19 cellular contexts compared by ENCODE assay signal in the genomic region with DNA sequence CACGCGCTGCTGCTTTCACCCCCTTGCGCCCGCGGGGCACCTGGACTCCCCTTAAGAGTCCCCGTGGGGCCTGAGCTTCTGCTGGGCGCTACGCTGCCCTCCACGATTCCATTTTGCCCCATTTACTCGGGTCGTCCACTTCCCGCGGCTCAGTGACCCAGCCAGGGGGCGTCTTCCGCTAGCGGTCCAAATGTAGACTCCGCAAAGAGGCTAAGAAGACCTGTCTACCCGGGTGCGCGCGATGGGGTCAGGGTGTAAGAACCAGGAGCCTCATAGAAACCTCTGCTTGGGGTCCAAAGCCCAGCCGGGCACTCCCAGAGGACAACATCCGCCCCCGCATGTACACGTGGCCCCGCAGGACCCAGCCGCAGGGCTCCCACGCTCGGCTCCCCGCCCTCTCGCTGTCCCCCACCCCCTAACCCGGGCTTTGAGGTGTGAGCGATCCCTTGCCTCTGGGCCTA. TPM values are rescaled to one million over a fixed set of nuclear protein-coding genes. Genes with fewer than 3 reads are reported as not detected.
A peak's percentile ranks its signal among the peaks of the same experiment; 100 is the strongest.
DNase-seq lines count a peak whose midpoint lies in the region; ATAC-seq, FAIRE-seq and TF ChIP-seq lines count a peak whose summit lies in the region.
"Had no signal": no experiment of that assay in that cellular context is flagged by ENCODE, and none has a peak within 500 bp of the region (broad histone marks: within the 10 kb centered on the region; RNA-seq: fewer than 3 reads in every experiment).

No MANE protein-coding gene starts in this region.

- no peak for TF ChIP-seq EP300 in K562 (IDR thresholded peaks at IDR 0.05; ENCODE audit: low read length)

- H3K27ac ChIP-seq in K562 (ENCODE audit: extremely low read depth, low read depth, low read length) (no peak overlapping the region), RWPE1 (no peak overlapping the region), trophoblast cell (ENCODE audit: low read depth, low read length) (no peak overlapping the region)
- H3K27ac ChIP-seq: left lung had no signal

- no peak overlapping the region for H3K4ac ChIP-seq in trophoblast cell (ENCODE audit: low read depth, low read length)

- no TSS peak for BruUV-seq in K562 (replicated peaks; lab: Mats Ljungman, UMichigan)

- no peak for FAIRE-seq in K562 (lab: Jason Lieb, UNC)
- FAIRE-seq: bronchial epithelial cell, GM12878 had no signal

- H4K20me1 ChIP-seq in K562 (replicated peaks; ENCODE audit: control insufficient read depth, insufficient read depth, low read length): peaks cover 7% of the 10 kb centered on the region; the same call in 1 of the 2 replicates

- H3K79me2 ChIP-seq in K562 (ENCODE audit: control insufficient read depth, insufficient read depth, low read length) (peaks cover 36% of the 10 kb centered on the region), trophoblast cell (ENCODE audit: control insufficient read depth, insufficient read depth, low read length, poor library complexity) (no peaks in the 10 kb centered on the region)

- TF ChIP-seq POLR2A in K562 (conservative IDR thresholded peaks at IDR 0.05): no peak

- TF ChIP-seq CTCF in GM12875 (IDR thresholded peaks at IDR 0.05; ENCODE audit: borderline replicate concordance, insufficient read depth, low read depth, low read length) (no peak), K562 (IDR thresholded peaks at IDR 0.05 in 2 of 3, conservative IDR thresholded peaks at IDR 0.05 in 1 of 3; ENCODE audit: insufficient read depth in 2 of 3, low read depth in 1 of 3, low read length in 3 of 3) (no peak), nephron progenitor cell (IDR thresholded peaks at IDR 0.05) (no peak), RWPE1 (conservative IDR thresholded peaks at IDR 0.05; ENCODE audit: low read depth) (no peak)

- no peak overlapping the region for H3K18ac ChIP-seq in trophoblast cell (ENCODE audit: low read length)

- in situ Hi-C loops in K562 (cut with MboI): no loop called here

- H2AK5ac ChIP-seq in trophoblast cell (ENCODE audit: low read length): no peak overlapping the region

- H3K36me3 Mint-ChIP-seq in activated CD4-positive, alpha-beta T cell treated with anti-CD3 and anti-CD28 coated beads for 36 hours (ENCODE audit: low read depth): no peaks in the 10 kb centered on the region
- no peaks in the 10 kb centered on the region for H3K36me3 Mint-ChIP-seq in nephron progenitor cell (ENCODE audit: low read depth)

- no peak overlapping the region for H2BK12ac ChIP-seq in trophoblast cell (ENCODE audit: low read length)

- no peak overlapping the region for H2BK120ac ChIP-seq in trophoblast cell (ENCODE audit: insufficient read depth, low read length, poor library complexity)

- peaks cover 55% of the 10 kb centered on the region for H3K4me1 Mint-ChIP-seq in activated CD4-positive, alpha-beta T cell treated with anti-CD3 and anti-CD28 coated beads for 36 hours
- H3K4me1 Mint-ChIP-seq in nephron progenitor cell: peaks cover 26% of the 10 kb centered on the region

- H3K9ac ChIP-seq in K562 (ENCODE audit: insufficient read depth in 1 of 2, low read depth in 2 of 2, low read length in 2 of 2) (no peak overlapping the region), trophoblast cell (ENCODE audit: low read length) (no peak overlapping the region)

- H4K91ac ChIP-seq in trophoblast cell (ENCODE audit: low read depth, low read length): no peak overlapping the region

- H3K27me3 ChIP-seq in K562 (ENCODE audit: control insufficient read depth in 2 of 2, insufficient read depth in 2 of 2, low read length in 2 of 2) (no peaks in the 10 kb centered on the region), trophoblast cell (ENCODE audit: insufficient read depth, low read length) (peaks cover 95% of the 10 kb centered on the region)

- H3K9me3 ChIP-seq in K562 (replicated peaks; ENCODE audit: control insufficient read depth, insufficient read depth, low read depth, low read length) (no peaks in the 10 kb centered on the region), trophoblast cell (ENCODE audit: insufficient read depth, low read depth, low read length) (peaks cover 6% of the 10 kb centered on the region)
- H3K9me3 ChIP-seq: HAP-1, left lung had no signal

- no peaks in the 10 kb centered on the region for H3K79me1 ChIP-seq in trophoblast cell (ENCODE audit: low read length)

- no peak overlapping the region for H4K12ac ChIP-seq in trophoblast cell (ENCODE audit: low read depth, low read length)

- DNase-seq in activated CD4-positive, alpha-beta T cell treated with anti-CD3 and anti-CD28 coated beads for 36 hours: peak; percentile 25
- no peak for DNase-seq in activated CD4-positive, alpha-beta T cell treated with anti-CD3 and anti-CD28 coated beads for 1 hour
- no peak for DNase-seq in K562 (ENCODE audit: extremely low read depth in 1 of 4, low spot score in 3 of 4)
- peak; percentile 38 for DNase-seq in nephron progenitor cell
- DNase-seq in activated gamma-delta T cell treated with Interleukin-2 at 50 U/mL for 16 hours: no peak
- no peak for DNase-seq in RWPE1 (ENCODE audit: low spot score)
- DNase-seq in trophoblast cell: no peak
- DNase-seq: NCI-H345; RPMI8226; stimulated activated naive CD4-positive, alpha-beta T cell treated with Interleukin-2 at 50 U/mL for 16 hours had no signal

- no peak overlapping the region for H3K14ac ChIP-seq in trophoblast cell (ENCODE audit: low read length)

- no peaks in the 10 kb centered on the region for H3K9me1 ChIP-seq in K562 (ENCODE audit: control insufficient read depth, insufficient read depth, low read length)

- no peak overlapping the region for H3K27ac Mint-ChIP-seq in activated CD4-positive, alpha-beta T cell treated with anti-CD3 and anti-CD28 coated beads for 36 hours
- H3K27ac Mint-ChIP-seq in nephron progenitor cell: no peak overlapping the region

- POLR2A ChIA-PET in activated CD4-positive, alpha-beta T cell treated with anti-CD3 and anti-CD28 coated beads for 36 hours (lab: Charles Lee): no interaction called here
- POLR2A ChIA-PET in K562 (lab: Yijun Ruan, JAX) (interaction anchor here (1.8 kb wide), 1 partner anchor 10 kb away, joined by 10 read pairs; a partner anchor contains a TSS), RWPE1 (lab: Yijun Ruan, JAX; ENCODE audit: low non-redundant PET) (no interaction called here)

- H3K9me3 Mint-ChIP-seq in activated CD4-positive, alpha-beta T cell treated with anti-CD3 and anti-CD28 coated beads for 36 hours (ENCODE audit: low read depth): no peaks in the 10 kb centered on the region
- H3K9me3 Mint-ChIP-seq in nephron progenitor cell: no peaks in the 10 kb centered on the region

- H3K4me2 ChIP-seq in K562 (ENCODE audit: insufficient read depth, low read length): no peak overlapping the region
- H3K4me2 ChIP-seq in trophoblast cell (ENCODE audit: low read length): no peak overlapping the region
- H3K4me2 ChIP-seq: smooth muscle cell had no signal

- no peak overlapping the region for H4K8ac ChIP-seq in trophoblast cell (ENCODE audit: low read depth, low read length)

- peak overlapping the region; percentile 40 for H3K4me3 ChIP-seq in GM12875 (ENCODE audit: low read depth, low read length)
- H3K4me3 ChIP-seq in K562: no peak overlapping the region
- H3K4me3 ChIP-seq in trophoblast cell (ENCODE audit: low read depth, low read length): no peak overlapping the region
- H3K4me3 ChIP-seq: GM12878, HAP-1, left lung, smooth muscle cell had no signal

- no CpG with 5 or more reads among the region's 33 CpGs for WGBS in K562 (ENCODE audit: insufficient coverage, low coverage, missing lambda C conversion rate)
- no CpG with 5 or more reads among the region's 33 CpGs for WGBS in trophoblast cell (ENCODE audit: extremely low coverage, insufficient coverage, insufficient read length)

- H3K4me3 Mint-ChIP-seq in activated CD4-positive, alpha-beta T cell treated with anti-CD3 and anti-CD28 coated beads for 36 hours: peak overlapping the region; percentile 9
- peak overlapping the region; percentile 32 for H3K4me3 Mint-ChIP-seq in nephron progenitor cell

- no peak for ATAC-seq in activated CD4-positive, alpha-beta T cell treated with anti-CD3 and anti-CD28 coated beads for 36 hours
- ATAC-seq in K562: no peak
- ATAC-seq: GM12878, left lung had no signal

- H3K23ac ChIP-seq in trophoblast cell (ENCODE audit: low read length): no peak overlapping the region

- TF ChIP-seq RAD21 in K562 (CRISPR knock-in tag; conservative IDR thresholded peaks at IDR 0.05 in 1 of 2, IDR thresholded peaks at IDR 0.05 in 1 of 2): no peak

- no peak overlapping the region for H2AFZ ChIP-seq in K562 (ENCODE audit: low read depth, low read length)
- no peak overlapping the region for H2AFZ ChIP-seq in trophoblast cell (ENCODE audit: insufficient read depth, low read length, poor library complexity)

- intact Hi-C loops in activated CD4-positive, alpha-beta T cell treated with anti-CD3 and anti-CD28 coated beads for 36 hours (cut with DNase I, micrococcal nuclease): loop anchor here in 1 of 2 experiments (10.0 kb wide), 1 partner anchor 1302 kb away; no protein-coding TSS in a partner anchor
- intact Hi-C loops in K562 (cut with micrococcal nuclease): no loop called here

- H2BK5ac ChIP-seq in trophoblast cell (ENCODE audit: low read depth, low read length, poor library complexity): no peak overlapping the region

- H3K36me3 ChIP-seq in K562 (ENCODE audit: control insufficient read depth, insufficient read depth, low read length) (peaks cover 38% of the 10 kb centered on the region), trophoblast cell (ENCODE audit: control insufficient read depth in 1 of 2, insufficient read depth in 2 of 2, low read length in 2 of 2) (no peaks in the 10 kb centered on the region)
- H3K36me3 ChIP-seq: left lung had no signal

- CTCF ChIA-PET in activated CD4-positive, alpha-beta T cell treated with anti-CD3 and anti-CD28 coated beads for 36 hours (lab: Charles Lee): no interaction called here
- CTCF ChIA-PET in K562 (lab: Yijun Ruan, JAX; ENCODE audit: low intra/inter-chr PET ratio) (no interaction called here), RWPE1 (lab: Yijun Ruan, JAX) (no interaction called here)

- H3K4me1 ChIP-seq in K562 (replicated peaks in 1 of 2; ENCODE audit: control insufficient read depth in 2 of 2, insufficient read depth in 2 of 2, low read length in 2 of 2): peaks cover 13 to 14% of the 10 kb centered on the region in 2 experiments
- peaks cover 0 to 11% of the 10 kb centered on the region in 2 experiments for H3K4me1 ChIP-seq in trophoblast cell (ENCODE audit: control insufficient read depth in 1 of 2, insufficient read depth in 2 of 2, low read length in 2 of 2)

- peaks cover 88% of the 10 kb centered on the region for H3K27me3 Mint-ChIP-seq in activated CD4-positive, alpha-beta T cell treated with anti-CD3 and anti-CD28 coated beads for 36 hours
- peaks cover 100% of the 10 kb centered on the region for H3K27me3 Mint-ChIP-seq in nephron progenitor cell (ENCODE audit: low read depth, poor library complexity)

RNA-seq across cellular contexts. Expression of a gene that starts 5.2 kb away (rescaled TPM):
- total RNA-seq in activated CD4-positive, alpha-beta T cell treated with anti-CD3 and anti-CD28 coated beads for 36 hours: under 1 TPM; 0.18 to 0.28 TPM
- total RNA-seq in K562 (2011; cell fraction: chromatin; rRNA removed; ENCODE audit: low replicate concordance): 0.42 TPM in 1 of 2 replicates, not detected in the other
- total RNA-seq in K562 (2011; cell fraction: nucleolus; rRNA removed): 0.33 TPM in 1 of 2 replicates, not detected in the other
- 0.38 TPM in 1 of 2 replicates, not detected in the other for total RNA-seq in K562 (2011; cell fraction: nucleoplasm; rRNA removed)
- 0.36 and 0.37 TPM in 2 replicates for total RNA-seq in K562 (2014; rRNA removed)
- 0.07 and 0.13 TPM in 2 replicates for total RNA-seq in K562 (2014; rRNA removed; fragmentation: Illumina TruSeq; extraction: Trizol)
- total RNA-seq in K562 (2015; rRNA removed; fragmentation: Illumina TruSeq; extraction: Trizol): 0.07 TPM in 1 of 2 replicates, not detected in the other
- 0.40 and 0.58 TPM in 2 replicates for total RNA-seq in K562 (2021)
- polyA plus RNA-seq in K562 (2011; rRNA removed): 0.08 TPM in 1 of 2 replicates, not detected in the other
- polyA plus RNA-seq in K562 (2011; cell fraction: cytosol; rRNA removed): 0.10 TPM in 1 of 2 replicates, not detected in the other
- 0.20 TPM in 1 of 2 replicates, not detected in the other for polyA plus RNA-seq in K562 (2011; cell fraction: nucleus; rRNA removed)
- polyA plus RNA-seq in K562 (2012): 0.26 and 0.44 TPM in 2 replicates
- 0.09 and 0.12 TPM in 2 replicates for polyA plus RNA-seq in K562 (2014; fragmentation: Illumina TruSeq; extraction: Trizol)
- polyA plus RNA-seq in K562 (2014; fragmentation: Nextera tagmentation; extraction: Ambion mirVana): not detected
- 0.05 and 0.37 TPM in 2 replicates for polyA plus RNA-seq in K562 (2014; rRNA removed)
- not detected in 2 replicates for polyA minus RNA-seq in K562 (2011; rRNA and poly(A)+ RNA removed)
- polyA minus RNA-seq in K562 (2011; cell fraction: cytosol; rRNA and poly(A)+ RNA removed): not detected in 2 replicates
- not detected in 2 replicates for polyA minus RNA-seq in K562 (2011; cell fraction: nucleus; rRNA and poly(A)+ RNA removed)
- not detected in 2 replicates for polyA plus RNA-seq in trophoblast cell (2013)
- total RNA-seq: A172, bronchial epithelial cell, HT-29, left lung, smooth muscle cell, urinary bladder had no signal
- polyA plus RNA-seq: smooth muscle cell, urinary bladder had no signal

RNA-seq across cellular contexts. Expression of a gene that starts 7.0 kb away (rescaled TPM):
- not detected for total RNA-seq in activated CD4-positive, alpha-beta T cell treated with anti-CD3 and anti-CD28 coated beads for 36 hours
- total RNA-seq in K562 (2011; cell fraction: chromatin; rRNA removed; ENCODE audit: low replicate concordance): 2.2 and 9.0 TPM in 2 replicates
- 13.3 and 15.8 TPM in 2 replicates for total RNA-seq in K562 (2011; cell fraction: nucleolus; rRNA removed)
- 5.8 and 6.7 TPM in 2 replicates for total RNA-seq in K562 (2011; cell fraction: nucleoplasm; rRNA removed)
- 26.8 and 42.7 TPM in 2 replicates for total RNA-seq in K562 (2014; rRNA removed)
- 0.41 and 0.58 TPM in 2 replicates for total RNA-seq in K562 (2014; rRNA removed; fragmentation: Illumina TruSeq; extraction: Trizol)
- total RNA-seq in K562 (2015; rRNA removed; fragmentation: Illumina TruSeq; extraction: Trizol): 7.4 and 9.6 TPM in 2 replicates
- total RNA-seq in K562 (2021): 43.2 and 43.5 TPM in 2 replicates
- 1.2 and 2.8 TPM in 2 replicates for polyA plus RNA-seq in K562 (2011; rRNA removed)
- polyA plus RNA-seq in K562 (2011; cell fraction: cytosol; rRNA removed): 4.1 and 13.3 TPM in 2 replicates
- 3.4 and 9.2 TPM in 2 replicates for polyA plus RNA-seq in K562 (2011; cell fraction: nucleus; rRNA removed)
- 7.9 and 14.4 TPM in 2 replicates for polyA plus RNA-seq in K562 (2012)
- polyA plus RNA-seq in K562 (2014; fragmentation: Illumina TruSeq; extraction: Trizol): 0.55 and 2.8 TPM in 2 replicates
- polyA plus RNA-seq in K562 (2014; fragmentation: Nextera tagmentation; extraction: Ambion mirVana): not detected
- 20.5 and 24.5 TPM in 2 replicates for polyA plus RNA-seq in K562 (2014; rRNA removed)
- polyA minus RNA-seq in K562 (2011; rRNA and poly(A)+ RNA removed): 0.33 and 0.56 TPM in 2 replicates
- 8.2 and 15.7 TPM in 2 replicates for polyA minus RNA-seq in K562 (2011; cell fraction: cytosol; rRNA and poly(A)+ RNA removed)
- 4.8 and 5.0 TPM in 2 replicates for polyA minus RNA-seq in K562 (2011; cell fraction: nucleus; rRNA and poly(A)+ RNA removed)
- polyA plus RNA-seq in trophoblast cell (2013): not detected in 2 replicates
- total RNA-seq: A172, bronchial epithelial cell, HT-29, left lung, smooth muscle cell, urinary bladder had no signal
- polyA plus RNA-seq: smooth muscle cell, urinary bladder had no signal

RNA-seq across cellular contexts. Expression of a gene that starts 11.5 kb away (rescaled TPM):
- 100 to 1,000 TPM; 230 to 242 TPM for total RNA-seq in activated CD4-positive, alpha-beta T cell treated with anti-CD3 and anti-CD28 coated beads for 36 hours
- total RNA-seq in K562 (2011; cell fraction: chromatin; rRNA removed; ENCODE audit: low replicate concordance): 149 and 187 TPM in 2 replicates
- total RNA-seq in K562 (2011; cell fraction: nucleolus; rRNA removed): 124 and 136 TPM in 2 replicates
- total RNA-seq in K562 (2011; cell fraction: nucleoplasm; rRNA removed): 122 and 148 TPM in 2 replicates
- total RNA-seq in K562 (2014; rRNA removed) (167 and 343 TPM in 2 replicates), K562 (2014; rRNA removed; fragmentation: Illumina TruSeq; extraction: Trizol) (175 and 182 TPM in 2 replicates), K562 (2015; rRNA removed; fragmentation: Illumina TruSeq; extraction: Trizol) (176 TPM in 2 replicates), K562 (2021) (184 and 188 TPM in 2 replicates)
- polyA plus RNA-seq in K562 (2011; rRNA removed) (284 and 291 TPM in 2 replicates), K562 (2014; fragmentation: Illumina TruSeq; extraction: Trizol) (225 and 269 TPM in 2 replicates), K562 (2014; fragmentation: Nextera tagmentation; extraction: Ambion mirVana) (100 to 1,000 TPM; 597 to 761 TPM), K562 (2014; rRNA removed) (226 and 272 TPM in 2 replicates)
- polyA plus RNA-seq in K562 (2011; cell fraction: cytosol; rRNA removed): 229 and 238 TPM in 2 replicates
- 508 and 513 TPM in 2 replicates for polyA plus RNA-seq in K562 (2011; cell fraction: nucleus; rRNA removed)
- 240 and 296 TPM in 2 replicates for polyA plus RNA-seq in K562 (2012)
- polyA minus RNA-seq in K562 (2011; rRNA and poly(A)+ RNA removed): 277 and 350 TPM in 2 replicates
- 163 and 167 TPM in 2 replicates for polyA minus RNA-seq in K562 (2011; cell fraction: cytosol; rRNA and poly(A)+ RNA removed)
- 142 and 231 TPM in 2 replicates for polyA minus RNA-seq in K562 (2011; cell fraction: nucleus; rRNA and poly(A)+ RNA removed)
- polyA plus RNA-seq in trophoblast cell (2013): 65.8 and 67.5 TPM in 2 replicates

Comparison
In these comparisons a context has a peak if more than half of its experiments do, and no peak if none do; other contexts are left out.
1. DNase-seq: peak in activated CD4-positive, alpha-beta T cell treated with anti-CD3 and anti-CD28 coated beads for 36 hours (single experiment) and nephron progenitor cell (single experiment); none in activated CD4-positive, alpha-beta T cell treated with anti-CD3 and anti-CD28 coated beads for 1 hour (single experiment), K562 (0 of 4), activated gamma-delta T cell treated with Interleukin-2 at 50 U/mL for 16 hours (single experiment), RWPE1 (single experiment) and trophoblast cell (0 of 2).